Comparison of ENCODE assay signal across 8 cellular contexts in the genomic region with DNA sequence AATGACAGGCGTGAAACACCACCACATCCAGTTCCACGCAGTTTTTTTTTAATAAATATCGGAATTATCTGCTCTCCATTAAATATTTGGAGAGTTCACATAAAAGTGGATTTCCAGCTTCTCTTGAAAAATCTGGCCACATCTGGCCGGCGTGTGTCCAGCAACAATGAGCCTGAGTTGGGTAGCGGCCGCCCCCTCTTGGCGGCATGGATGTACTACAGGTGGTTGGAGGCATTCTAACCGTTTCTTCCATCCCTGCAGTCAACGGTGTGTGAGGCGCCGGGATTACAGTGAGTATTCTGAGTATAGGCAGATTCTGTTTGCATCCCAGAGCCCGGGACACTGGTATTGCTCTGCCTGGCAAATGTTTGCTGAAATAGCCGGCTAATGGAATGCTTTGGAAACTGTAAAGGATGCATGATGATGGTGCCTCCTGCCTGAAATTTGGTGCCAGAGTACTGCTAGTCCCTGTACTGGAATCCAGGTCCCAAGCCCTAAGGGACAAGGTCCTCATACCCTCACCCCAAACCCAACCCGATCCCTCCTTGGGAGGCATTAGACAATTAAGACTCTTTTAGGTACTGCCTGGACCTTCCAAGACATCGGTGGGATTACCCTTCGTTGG. TPM values are rescaled to one million over a fixed set of nuclear protein-coding genes. Genes with fewer than 3 reads are reported as not detected.
DNase-seq lines count a peak whose midpoint lies in the region; ATAC-seq and TF ChIP-seq lines count a peak whose summit lies in the region.

No MANE protein-coding gene starts in this region.

- CTCF ChIA-PET in A673 (lab: Charles Lee) (interaction anchor here (0.9 to 1.4 kb wide), 2 partner anchors 13 to 113 kb away, joined by 5 to 10 read pairs; a partner anchor contains a TSS), RWPE1 (lab: Yijun Ruan, JAX) (interaction anchor here (0.6 to 3.6 kb wide), 14 partner anchors 9 to 1560 kb away, joined by 3 to 33 read pairs (median 4); a partner anchor contains a TSS)

- DNase-seq in A673 (ENCODE audit: low spot score) = peak; percentile 64
- DNase-seq in GM04504 (ENCODE audit: low read depth) = peak; percentile 52
- peak; percentile 82 for DNase-seq in RWPE1 (ENCODE audit: low spot score)
- DNase-seq in brain microvascular endothelial cell = peak; percentile 61
- peak; percentile 74 for DNase-seq in inferior parietal cortex (ENCODE audit: extremely low spot score)
- peak; percentile 32 to 64 for DNase-seq in stimulated activated CD4-positive, alpha-beta T cell treated with anti-CD3 and anti-CD28 coated beads, Interleukin-15, amount 100 ng/mL, for 48 hours (ENCODE audit: low read depth in 2 of 2)

- BruUV-seq in A673 (replicated peaks; lab: Mats Ljungman, UMichigan) = no TSS peak

- H3K4me3 ChIP-seq in A673 (ENCODE audit: low read depth, low read length, poor library complexity, severe bottlenecking) (no peak overlapping the region), brain microvascular endothelial cell (ENCODE audit: low read depth, low read length) (no peak overlapping the region)

- POLR2A ChIA-PET in A673 (lab: Charles Lee; ENCODE audit: low non-redundant PET) (no interaction called here), RWPE1 (lab: Yijun Ruan, JAX; ENCODE audit: low non-redundant PET) (no interaction called here)

- peak; percentile 59 for ATAC-seq in HG03354 (IDR thresholded peaks at IDR 0.05; ENCODE audit: poor library complexity, severe bottlenecking, unreplicated experiment)
- ATAC-seq in GM21515 (IDR thresholded peaks at IDR 0.05; ENCODE audit: unreplicated experiment) = no peak

- in situ Hi-C loops in brain microvascular endothelial cell (cut with HindIII; ENCODE audit: low pct_ligation_motif_present, low sequenced_read_pairs) = no loop called here

- H3K27ac ChIP-seq in A673 (ENCODE audit: low read depth, low read length, poor library complexity, severe bottlenecking) (no peak overlapping the region), RWPE1 (no peak overlapping the region), brain microvascular endothelial cell (no peak overlapping the region)

- no peaks in the 10 kb centered on the region for H3K4me1 ChIP-seq in A673 (ENCODE audit: insufficient read depth, low read length, poor library complexity, severe bottlenecking)

- intact Hi-C loops in A673 (cut with micrococcal nuclease; ENCODE audit: unreplicated experiment) = loop anchor here (2.0 kb wide), 1 partner anchor 115 kb away; no protein-coding TSS in a partner anchor

- no peaks in the 10 kb centered on the region for H3K9me3 ChIP-seq in A673 (ENCODE audit: low read depth, low read length, poor library complexity, severe bottlenecking)

- TF ChIP-seq CTCF in A673 (conservative IDR thresholded peaks at IDR 0.05; ENCODE audit: low read depth, low read length) (peak; percentile 94), RWPE1 (conservative IDR thresholded peaks at IDR 0.05; ENCODE audit: low read depth) (peak; percentile 93), brain microvascular endothelial cell (IDR thresholded peaks at IDR 0.05; ENCODE audit: low read depth, low read length, missing control alignments) (peak; percentile 97)

- no peaks in the 10 kb centered on the region for H3K36me3 ChIP-seq in A673 (ENCODE audit: insufficient read depth, low read length, poor library complexity, severe bottlenecking)
- no peaks in the 10 kb centered on the region for H3K36me3 ChIP-seq in brain microvascular endothelial cell (replicated peaks)

- no peaks in the 10 kb centered on the region for H3K27me3 ChIP-seq in A673 (replicated peaks; ENCODE audit: insufficient read depth, low read depth, low read length, poor library complexity)
- H3K27me3 ChIP-seq in brain microvascular endothelial cell (replicated peaks) = peaks cover 10% of the 10 kb centered on the region

RNA-seq across cellular contexts. Expression of a gene that starts 13.6 kb away (rescaled TPM):
- 3.5 and 4.0 TPM in 2 replicates for total RNA-seq in A673 (2021)

RNA-seq across cellular contexts. Expression of a gene that starts 15.5 kb away (rescaled TPM):
- total RNA-seq in A673 (2021) = 0.52 TPM in 1 of 2 replicates, not detected in the other
